ENCODE assay signal across 9 cellular contexts in the genomic region with DNA sequence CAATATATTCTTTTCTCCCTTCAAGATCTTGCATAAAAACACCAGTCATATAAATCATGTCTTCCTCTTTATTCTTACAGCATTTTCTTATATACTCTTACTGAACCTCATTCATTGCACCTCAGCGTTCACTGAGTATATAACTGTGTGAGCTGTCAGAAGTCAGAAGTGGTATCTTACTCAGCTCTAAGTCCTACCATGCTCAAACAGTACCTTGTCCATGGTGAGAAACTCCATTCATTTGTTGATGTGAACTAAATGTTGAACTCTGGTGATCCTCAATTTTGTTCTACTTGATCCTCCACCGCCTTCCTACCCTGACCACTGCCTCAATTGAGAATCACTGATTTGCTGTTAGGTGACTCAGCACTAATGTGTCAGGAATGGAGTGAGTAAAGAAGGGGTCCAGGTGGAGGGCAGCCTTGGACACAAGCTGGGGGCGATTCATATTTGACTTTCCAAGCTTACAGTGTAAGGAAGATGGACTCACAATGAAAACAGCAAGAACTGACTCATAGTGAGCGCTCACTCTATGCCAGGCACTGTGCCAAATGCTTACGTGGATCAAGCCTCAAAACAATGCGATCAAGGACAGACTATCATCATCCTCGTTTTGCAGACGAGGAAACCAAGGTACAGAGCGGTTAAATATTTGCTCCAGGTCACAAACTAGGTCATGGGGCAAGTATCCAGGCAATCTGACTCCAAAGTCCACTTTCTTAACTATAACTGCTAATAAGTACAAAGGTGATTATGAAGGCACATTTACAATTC. TPM values are rescaled to one million over a fixed set of nuclear protein-coding genes. Genes with fewer than 3 reads are reported as not detected.
A peak's percentile ranks its signal among the peaks of the same experiment; 100 is the strongest.
DNase-seq lines count a peak whose midpoint lies in the region; ATAC-seq lines count a peak whose summit lies in the region.
"Had no signal": no experiment of that assay in that cellular context is flagged by ENCODE, and none has a peak within 500 bp of the region (broad histone marks: within the 10 kb centered on the region; RNA-seq: fewer than 3 reads in every experiment).

No MANE protein-coding gene starts in this region.

- H3K9me3 Mint-ChIP-seq in activated T-cell treated with anti-CD3 and anti-CD28 coated beads, Interleukin-2, amount 50 U/mL, for 4 hours = no peaks in the 10 kb centered on the region
- H3K9me3 Mint-ChIP-seq in stimulated activated naive CD8-positive, alpha-beta T cell treated with anti-CD3 and anti-CD28 coated beads, Interleukin-15, Interleukin-2, amounts not matched to agents 100 ng/mL and 50 ng/mL, for 24 hours = no peaks in the 10 kb centered on the region

- no peak overlapping the region for H3K4me3 Mint-ChIP-seq in activated T-cell treated with anti-CD3 and anti-CD28 coated beads, Interleukin-2, amount 50 U/mL, for 4 hours
- H3K4me3 Mint-ChIP-seq in stimulated activated naive CD8-positive, alpha-beta T cell treated with anti-CD3 and anti-CD28 coated beads, Interleukin-15, Interleukin-2, amounts not matched to agents 100 ng/mL and 50 ng/mL, for 24 hours = no peak overlapping the region

- no peaks in the 10 kb centered on the region for H3K27me3 Mint-ChIP-seq in activated T-cell treated with anti-CD3 and anti-CD28 coated beads, Interleukin-2, amount 50 U/mL, for 4 hours (ENCODE audit: low read depth)
- no peaks in the 10 kb centered on the region for H3K27me3 Mint-ChIP-seq in stimulated activated naive CD8-positive, alpha-beta T cell treated with anti-CD3 and anti-CD28 coated beads, Interleukin-15, Interleukin-2, amounts not matched to agents 100 ng/mL and 50 ng/mL, for 24 hours

- peak overlapping the region; percentile 7 for H3K27ac Mint-ChIP-seq in stimulated activated naive CD8-positive, alpha-beta T cell treated with anti-CD3 and anti-CD28 coated beads, Interleukin-15, Interleukin-2, amounts not matched to agents 100 ng/mL and 50 ng/mL, for 24 hours

- H3K36me3 Mint-ChIP-seq in activated T-cell treated with anti-CD3 and anti-CD28 coated beads, Interleukin-2, amount 50 U/mL, for 4 hours (ENCODE audit: insufficient read depth) = peaks cover 21% of the 10 kb centered on the region
- peaks cover 26% of the 10 kb centered on the region for H3K36me3 Mint-ChIP-seq in stimulated activated naive CD8-positive, alpha-beta T cell treated with anti-CD3 and anti-CD28 coated beads, Interleukin-15, Interleukin-2, amounts not matched to agents 100 ng/mL and 50 ng/mL, for 24 hours (ENCODE audit: low read depth)

- DNase-seq in activated T-cell treated with anti-CD3 and anti-CD28 coated beads, Interleukin-2, amount 50 U/mL, for 4 hours = no peak
- no peak for DNase-seq in activated T-cell treated with anti-CD3 and anti-CD28 coated beads, Interleukin-2, amount 50 U/mL, for 1 hour
- peak; percentile 48 to 52 for DNase-seq in SHP77 (lab: John Stamatoyannopoulos, UW)
- DNase-seq in fibroblast of peridontal ligament (ENCODE audit: extremely low read depth) = peak; percentile 92
- no peak for DNase-seq in NOMO-1 (lab: John Stamatoyannopoulos, UW; ENCODE audit: unreplicated experiment in 2 of 2)
- no peak for DNase-seq in GF-D8 (lab: John Stamatoyannopoulos, UW)
- no peak for DNase-seq in HuH-7.5 (ENCODE audit: low spot score)
- DNase-seq: T-helper 9 cell had no signal

- H3K4me1 Mint-ChIP-seq in activated T-cell treated with anti-CD3 and anti-CD28 coated beads, Interleukin-2, amount 50 U/mL, for 4 hours (ENCODE audit: low read depth) = peaks cover 30% of the 10 kb centered on the region
- H3K4me1 Mint-ChIP-seq in stimulated activated naive CD8-positive, alpha-beta T cell treated with anti-CD3 and anti-CD28 coated beads, Interleukin-15, Interleukin-2, amounts not matched to agents 100 ng/mL and 50 ng/mL, for 24 hours (ENCODE audit: low read depth) = peaks cover 37% of the 10 kb centered on the region

- peak; percentile 44 to 67 for ATAC-seq in activated T-cell treated with anti-CD3 and anti-CD28 coated beads, Interleukin-2, amount 50 U/mL, for 4 hours

RNA-seq across cellular contexts. Expression of a gene that starts 13.5 kb away (rescaled TPM):
- total RNA-seq in activated T-cell treated with anti-CD3 and anti-CD28 coated beads, Interleukin-2, amount 50 U/mL, for 4 hours = 10 to 100 TPM; 19.5 to 23.5 (median 20.3) TPM

RNA-seq across cellular contexts. Expression of a gene that starts 13.9 kb away (rescaled TPM):
- total RNA-seq in activated T-cell treated with anti-CD3 and anti-CD28 coated beads, Interleukin-2, amount 50 U/mL, for 4 hours = 10 to 100 TPM; 49.1 to 62.1 (median 49.9) TPM

RNA-seq across cellular contexts. Expression of a gene that starts 23.6 kb away (rescaled TPM):
- under 1 TPM; 0.24 to 0.53 (median 0.25) TPM for total RNA-seq in activated T-cell treated with anti-CD3 and anti-CD28 coated beads, Interleukin-2, amount 50 U/mL, for 4 hours

RNA-seq across cellular contexts. Expression of a gene that starts 29.5 kb away (rescaled TPM):
- total RNA-seq in activated T-cell treated with anti-CD3 and anti-CD28 coated beads, Interleukin-2, amount 50 U/mL, for 4 hours = 10 to 100 TPM; 18.5 to 25.6 (median 25.3) TPM

RNA-seq across cellular contexts. Expression of a gene that starts 35.1 kb away (rescaled TPM):
- total RNA-seq in activated T-cell treated with anti-CD3 and anti-CD28 coated beads, Interleukin-2, amount 50 U/mL, for 4 hours = not detected

Comparison
In these comparisons a context has a peak if more than half of its experiments do, and no peak if none do; other contexts are left out.
1. DNase-seq: peak in SHP77 (2 of 2) and fibroblast of peridontal ligament (single experiment); none in activated T-cell treated with anti-CD3 and anti-CD28 coated beads, Interleukin-2, amount 50 U/mL, for 4 hours (single experiment), activated T-cell treated with anti-CD3 and anti-CD28 coated beads, Interleukin-2, amount 50 U/mL, for 1 hour (single experiment), NOMO-1 (0 of 2), GF-D8 (single experiment) and HuH-7.5 (single experiment).